In genomic region chr5:168941901-168942300, GRCh38 we compare ENCODE assay signal across 2 cellular contexts.
TF ChIP-seq lines count a peak whose summit lies in the region.

No MANE protein-coding gene starts in this region.

TF ChIP-seq in A549, 52 proteins besides CTCF, POLR2A, EP300 and RAD21:
- TF ChIP-seq BCL3 (IDR thresholded peaks at IDR 0.05) = no peak
- TF ChIP-seq, protein P1, sequence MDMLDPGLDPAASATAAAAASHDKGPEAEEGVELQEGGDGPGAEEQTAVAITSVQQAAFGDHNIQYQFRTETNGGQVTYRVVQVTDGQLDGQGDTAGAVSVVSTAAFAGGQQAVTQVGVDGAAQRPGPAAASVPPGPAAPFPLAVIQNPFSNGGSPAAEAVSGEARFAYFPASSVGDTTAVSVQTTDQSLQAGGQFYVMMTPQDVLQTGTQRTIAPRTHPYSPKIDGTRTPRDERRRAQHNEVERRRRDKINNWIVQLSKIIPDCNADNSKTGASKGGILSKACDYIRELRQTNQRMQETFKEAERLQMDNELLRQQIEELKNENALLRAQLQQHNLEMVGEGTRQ (IDR thresholded peaks at IDR 0.05) = peak; percentile 87

TF ChIP-seq in H1, 55 proteins besides CTCF, POLR2A, EP300 and RAD21:
- no peak for TF ChIP-seq SIN3A (conservative IDR thresholded peaks at IDR 0.05 in 1 of 2, IDR thresholded peaks at IDR 0.05 in 1 of 2; ENCODE audit: low read depth in 1 of 2, low read length in 2 of 2)
- no peak for TF ChIP-seq ATF2 (IDR thresholded peaks at IDR 0.05; ENCODE audit: low read length)
- TF ChIP-seq, protein P1 (IDR thresholded peaks at IDR 0.05; ENCODE audit: low read length) = peak; percentile 83
- TF ChIP-seq ATF3 (IDR thresholded peaks at IDR 0.05; ENCODE audit: insufficient read depth, low read depth, low read length) = peak; percentile 48; the same call in 1 of the 2 replicates
- TF ChIP-seq CBX5 (IDR thresholded peaks at IDR 0.05; ENCODE audit: low read depth, low read length) = no peak
- TF ChIP-seq NRF1 (IDR thresholded peaks at IDR 0.05; ENCODE audit: low read depth, low read length) = no peak
- no peak for TF ChIP-seq TAF1 (IDR thresholded peaks at IDR 0.05; ENCODE audit: low read depth, low read length)
- no peak for TF ChIP-seq TEAD4 (IDR thresholded peaks at IDR 0.05; ENCODE audit: low read depth, low read length)
